In the genomic region with DNA sequence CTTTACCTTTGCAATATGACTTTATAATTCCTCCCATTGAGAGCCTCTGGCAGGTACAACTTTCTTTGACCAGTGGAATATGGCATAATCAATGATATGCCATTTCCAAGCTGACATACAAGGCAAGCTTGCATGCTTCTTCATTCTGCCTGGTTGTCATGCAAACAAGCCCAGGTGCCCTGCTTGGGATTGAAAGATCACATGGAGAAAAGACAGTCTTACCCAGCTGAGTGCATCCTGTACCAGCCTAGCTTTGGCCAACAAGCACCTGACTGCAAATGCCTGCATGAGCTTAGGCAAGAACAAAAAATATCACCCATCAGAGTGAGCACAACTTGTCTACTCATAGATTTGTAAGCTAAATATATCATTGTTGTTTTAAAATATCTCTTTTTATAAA, we compare ENCODE assay signal across 27 cellular contexts.
"Had no signal": no experiment of that assay in that cellular context is flagged by ENCODE, and none has a peak within 500 bp of the region (broad histone marks: within the 10 kb centered on the region; RNA-seq: fewer than 3 reads in every experiment).

No MANE protein-coding gene starts in this region.

- H3K4me1 Mint-ChIP-seq: activated naive CD4-positive, alpha-beta T cell treated with anti-CD3 and anti-CD28 coated beads, Interleukin-2, amount 50 U/mL, for 24 hours; activated naive CD8-positive, alpha-beta T cell treated with anti-CD3 and anti-CD28 coated beads, Interleukin-2, amount 50 U/mL, for 24 hours; brain; central memory CD8-positive, alpha-beta T cell had no signal

- H3K36me3 ChIP-seq: MG63, Peyer's patch, SJCRH30, WERI-Rb-1 had no signal

- H3K9me3 ChIP-seq: MG63, Peyer's patch, SJCRH30, SK-N-SH had no signal

- ATAC-seq: activated CD4-positive, CD25-positive, alpha-beta regulatory T cell treated with anti-CD3 and anti-CD28 coated beads, Interleukin-2, amount 50 U/mL, for 24 hours; activated CD8-positive, alpha-beta T cell treated with anti-CD3 and anti-CD28 coated beads for 36 hours; activated naive CD8-positive, alpha-beta T cell treated with anti-CD3 and anti-CD28 coated beads, Interleukin-2, amount 50 U/mL, for 24 hours; activated T-cell treated with anti-CD3 and anti-CD28 coated beads, Interleukin-2, amount 50 U/mL, for 72 hours had no signal

- H3K27ac Mint-ChIP-seq: activated CD8-positive, alpha-beta T cell treated with anti-CD3 and anti-CD28 coated beads for 36 hours; activated naive CD4-positive, alpha-beta T cell treated with anti-CD3 and anti-CD28 coated beads, Interleukin-2, amount 50 U/mL, for 24 hours; activated naive CD8-positive, alpha-beta T cell treated with anti-CD3 and anti-CD28 coated beads, Interleukin-2, amount 50 U/mL, for 24 hours; activated T-cell treated with anti-CD3 and anti-CD28 coated beads, Interleukin-2, amount 50 U/mL, for 72 hours; activated T-helper 2 cell treated with anti-CD3 and anti-CD28 coated beads, Interferon-gamma antibody, Interleukin-2, Interleukin-4, amounts not matched to agents 10 μg/mL and 5 μg/mL and 100 μg/mL, durations not matched to agents 14 hours and 24 hours and 36 hours had no signal

- H3K9me2 ChIP-seq: SK-N-SH had no signal

- H3K27me3 ChIP-seq: MG63, Peyer's patch, SJCRH30 had no signal

- H3K27me3 Mint-ChIP-seq: activated CD8-positive, alpha-beta T cell treated with anti-CD3 and anti-CD28 coated beads for 36 hours; activated naive CD4-positive, alpha-beta T cell treated with anti-CD3 and anti-CD28 coated beads, Interleukin-2, amount 50 U/mL, for 24 hours; activated naive CD8-positive, alpha-beta T cell treated with anti-CD3 and anti-CD28 coated beads, Interleukin-2, amount 50 U/mL, for 24 hours; brain; central memory CD8-positive, alpha-beta T cell had no signal

- H3K4me3 ChIP-seq: MG63, Peyer's patch, SJCRH30 had no signal

- H3K9ac ChIP-seq: SK-N-SH had no signal

- H3K9me3 Mint-ChIP-seq: activated naive CD8-positive, alpha-beta T cell treated with anti-CD3 and anti-CD28 coated beads, Interleukin-2, amount 50 U/mL, for 24 hours had no signal

- H3K27ac ChIP-seq: Peyer's patch, RWPE1, SJCRH30, WERI-Rb-1 had no signal

- H3K4me3 Mint-ChIP-seq: activated CD8-positive, alpha-beta T cell treated with anti-CD3 and anti-CD28 coated beads for 36 hours; activated naive CD4-positive, alpha-beta T cell treated with anti-CD3 and anti-CD28 coated beads, Interleukin-2, amount 50 U/mL, for 24 hours; activated naive CD8-positive, alpha-beta T cell treated with anti-CD3 and anti-CD28 coated beads, Interleukin-2, amount 50 U/mL, for 24 hours; activated T-cell treated with anti-CD3 and anti-CD28 coated beads, Interleukin-2, amount 50 U/mL, for 72 hours; brain; central memory CD8-positive, alpha-beta T cell had no signal

- H3K4me1 ChIP-seq: Peyer's patch, SJCRH30 had no signal

- H3K4me2 ChIP-seq: SK-N-SH had no signal

- DNase-seq: activated CD4-positive, alpha-beta T cell treated with anti-CD3 and anti-CD28 coated beads for 4 hours; activated CD8-positive, alpha-beta memory T cell treated with anti-CD3 and anti-CD28 coated beads, Interleukin-2, amount 50 U/mL, for 4 hours; activated CD8-positive, alpha-beta T cell treated with anti-CD3 and anti-CD28 coated beads for 36 hours; activated naive CD8-positive, alpha-beta T cell treated with anti-CD3 and anti-CD28 coated beads, Interleukin-2, amount 50 U/mL, for 24 hours; activated T-cell treated with anti-CD3 and anti-CD28 coated beads, Interleukin-2, amount 50 U/mL, for 72 hours; amniotic stem cell; MG63; MV-4-11; NCI-H1092 treated with DMSO at 0.1 percent for 48 hours; NCI-H1417 treated with DMSO at 0.1 percent for 48 hours; NCI-H1694; NCI-H2029; NCI-H2107; NCI-H446; NCI-H524; Peyer's patch; Right ventricle myocardium superior; SJCRH30; SK-N-SH; T-helper 1 cell; WERI-Rb-1 had no signal

- H3K36me3 Mint-ChIP-seq: activated naive CD4-positive, alpha-beta T cell treated with anti-CD3 and anti-CD28 coated beads, Interleukin-2, amount 50 U/mL, for 24 hours; brain had no signal
